Comparison of ENCODE assay signal across 9 cellular contexts in the genomic region with DNA sequence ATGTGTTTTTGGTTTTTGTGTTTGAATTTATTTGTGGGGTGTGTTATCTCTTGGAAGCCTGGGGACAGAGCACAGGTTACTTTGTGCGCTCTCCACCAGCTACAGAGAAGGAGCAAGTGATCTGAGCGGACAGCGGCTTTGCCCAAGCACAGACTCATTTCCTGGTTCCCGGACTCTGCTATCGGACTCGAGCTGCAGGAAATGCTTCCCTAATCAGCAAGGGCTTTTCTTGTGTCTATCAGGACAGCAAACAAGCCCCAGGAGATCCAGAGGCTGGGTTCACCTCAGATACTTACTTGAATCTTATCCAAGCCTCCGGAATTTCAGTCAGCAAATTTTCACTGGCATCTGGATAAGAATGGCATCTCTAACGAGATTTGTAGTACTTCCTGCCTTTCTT. TPM values are rescaled to one million over a fixed set of nuclear protein-coding genes. Genes with fewer than 3 reads are reported as not detected.
A peak's percentile ranks its signal among the peaks of the same experiment; 100 is the strongest.
DNase-seq lines count a peak whose midpoint lies in the region; ATAC-seq and TF ChIP-seq lines count a peak whose summit lies in the region.
"Had no signal": no experiment of that assay in that cellular context is flagged by ENCODE, and none has a peak within 500 bp of the region (broad histone marks: within the 10 kb centered on the region; RNA-seq: fewer than 3 reads in every experiment).

No MANE protein-coding gene starts in this region.

- ATAC-seq in sciatic nerve (peak; percentile 53), omental fat pad (ENCODE audit: low FRiP score) (no peak), HG02610 (IDR thresholded peaks at IDR 0.05; ENCODE audit: unreplicated experiment) (no peak)

- no peak overlapping the region for H3K27ac ChIP-seq in left ventricle myocardium inferior (replicated peaks)
- H3K27ac ChIP-seq: PC-9 had no signal

- TF ChIP-seq CTCF in left ventricle myocardium inferior (IDR thresholded peaks at IDR 0.05; ENCODE audit: borderline replicate concordance) (no peak), omental fat pad (IDR thresholded peaks at IDR 0.05) (no peak)

- DNase-seq in HCEC 1CT (peak; percentile 57), UCSD-AML1 (lab: John Stamatoyannopoulos, UW; ENCODE audit: unreplicated experiment) (peak; percentile 22), left ventricle myocardium inferior (peak; percentile 18), sciatic nerve (ENCODE audit: low spot score) (no peak), KG1 (lab: John Stamatoyannopoulos, UW) (no peak), omental fat pad (ENCODE audit: low spot score) (no peak), middle frontal gyrus (ENCODE audit: extremely low spot score, low spot score) (no peak)

- H3K9me3 ChIP-seq in left ventricle myocardium inferior (replicated peaks): no peaks in the 10 kb centered on the region

- no peaks in the 10 kb centered on the region for H3K36me3 ChIP-seq in left ventricle myocardium inferior

- intact Hi-C loops in left ventricle myocardium inferior (cut with micrococcal nuclease): no loop called here
- intact Hi-C loops in sciatic nerve (cut with DNase I): no loop called here

- H3K27me3 ChIP-seq in left ventricle myocardium inferior (ENCODE audit: low read depth): peaks cover 12% of the 10 kb centered on the region

- H3K4me1 ChIP-seq in left ventricle myocardium inferior: peaks cover 12% of the 10 kb centered on the region

- peak overlapping the region; percentile 52 for H3K4me3 ChIP-seq in left ventricle myocardium inferior
- H3K4me3 ChIP-seq: PC-9 had no signal

RNA-seq across cellular contexts. Expression of gene MRC1, which starts 27.8 kb away (rescaled TPM):
- total RNA-seq in left ventricle myocardium inferior (18.9 TPM), sciatic nerve (35.8 TPM), omental fat pad (100 to 1,000 TPM; 130 to 206 (median 139) TPM)

Comparison
In these comparisons a context has a peak if more than half of its experiments do, and no peak if none do; other contexts are left out.
1. DNase-seq: peak in HCEC 1CT (single experiment), UCSD-AML1 (single experiment) and left ventricle myocardium inferior (single experiment); none in sciatic nerve (single experiment), KG1 (single experiment), omental fat pad (single experiment) and middle frontal gyrus (single experiment).